8 cellular contexts compared by ENCODE assay signal in genomic region chr2:165469417-165469816, GRCh38. TPM values are rescaled to one million over a fixed set of nuclear protein-coding genes. Genes with fewer than 3 reads are reported as not detected.
DNase-seq lines count a peak whose midpoint lies in the region; ATAC-seq and TF ChIP-seq lines count a peak whose summit lies in the region.

Gene CSRNP3 (plus strand): TSS chr2:165469698. CDS start chr2:165595066, 125,368 bp downstream.

- H3K27me3 ChIP-seq in Peyer's patch (no peaks in the 10 kb centered on the region), esophagus muscularis mucosa (no peaks in the 10 kb centered on the region), aorta (ENCODE audit: control insufficient read depth in 1 of 2, insufficient read depth in 2 of 2, low read length in 1 of 2) (no peaks in the 10 kb centered on the region)

- TF ChIP-seq POLR2A in Peyer's patch (IDR thresholded peaks at IDR 0.05), result no peak
- no peak for TF ChIP-seq POLR2A in esophagus muscularis mucosa (IDR thresholded peaks at IDR 0.05; ENCODE audit: low read depth)

- peak; percentile 72 for DNase-seq in HFF-Myc (ENCODE audit: extremely low read depth, low read depth)
- peak in 2 of 3 donors; percentile 46 to 66 for DNase-seq in Peyer's patch
- DNase-seq in esophagus muscularis mucosa (ENCODE audit: extremely low spot score), result no peak
- DNase-seq in midbrain (lab: John Stamatoyannopoulos, UW), result peak; percentile 90
- no peak for DNase-seq in aorta
- no peak for DNase-seq in stimulated activated CD4-positive, alpha-beta T cell treated with anti-CD3 and anti-CD28 coated beads, Interleukin-4, amount 100 ng/mL, for 4 hours
- no peak for DNase-seq in OCI-M2 (lab: John Stamatoyannopoulos, UW; ENCODE audit: unreplicated experiment)

- H3K4me3 ChIP-seq in HFF-Myc (replicated peaks; ENCODE audit: low read depth, low read length) (peak within 1 kb of the TSS; percentile 48), Peyer's patch (peak within 1 kb of the TSS in 3 of 4 donors; percentile 11 to 44 (median 44)), esophagus muscularis mucosa (peak within 1 kb of the TSS; percentile 51 to 61 (median 58)), aorta (ENCODE audit: low read length in 2 of 2) (peak within 1 kb of the TSS; percentile 69 to 78)

- no peak within 1 kb of the TSS for H3K27ac ChIP-seq in Peyer's patch
- H3K27ac ChIP-seq in esophagus muscularis mucosa (replicated peaks in 1 of 4), result no peak within 1 kb of the TSS
- H3K27ac ChIP-seq in aorta (ENCODE audit: low read depth in 1 of 2, low read length in 2 of 2), result no peak within 1 kb of the TSS

- TF ChIP-seq EP300 in esophagus muscularis mucosa (IDR thresholded peaks at IDR 0.05), result no peak

- TF ChIP-seq CTCF in HFF-Myc (IDR thresholded peaks at IDR 0.05; ENCODE audit: low read depth, low read length, missing control alignments) (no peak), Peyer's patch (IDR thresholded peaks at IDR 0.05) (peak in 1 of 6 experiments; percentile 6), esophagus muscularis mucosa (IDR thresholded peaks at IDR 0.05) (peak in 1 of 3 experiments; percentile 7)

- H3K4me1 ChIP-seq in Peyer's patch (no peaks in the 10 kb centered on the region), esophagus muscularis mucosa (peaks cover 0 to 27% (median 18%) of the 10 kb centered on the region in 4 donors), aorta (ENCODE audit: control insufficient read depth in 1 of 2, insufficient read depth in 2 of 2, low read length in 2 of 2) (peaks cover 0 to 2% of the 10 kb centered on the region in 2 donors)

- intact Hi-C loops in esophagus muscularis mucosa (cut with DNase I) (no loop called here), aorta (cut with DNase I) (no loop called here)

- WGBS in esophagus muscularis mucosa, result 6% methylated on average over 8 of the region's 8 CpGs
- 4% methylated on average over 8 of the region's 8 CpGs for WGBS in aorta, 2 donors

- ATAC-seq in aorta (ENCODE audit: low FRiP score) (peak; percentile 92), HG03439 (IDR thresholded peaks at IDR 0.05; ENCODE audit: unreplicated experiment) (no peak)

- no peaks in the 10 kb centered on the region for H3K36me3 ChIP-seq in Peyer's patch
- no peaks in the 10 kb centered on the region for H3K36me3 ChIP-seq in esophagus muscularis mucosa
- H3K36me3 ChIP-seq in aorta (ENCODE audit: control insufficient read depth in 1 of 2, insufficient read depth in 2 of 2, low read length in 1 of 2), result no peaks in the 10 kb centered on the region

- H3K9me3 ChIP-seq in Peyer's patch (no peaks in the 10 kb centered on the region), esophagus muscularis mucosa (no peaks in the 10 kb centered on the region), aorta (ENCODE audit: control insufficient read depth, low read length) (no peaks in the 10 kb centered on the region)

RNA-seq across cellular contexts. Expression of gene CSRNP3, which starts in this region (rescaled TPM):
- 10 to 100 TPM in 1 of 4 donors, 1 to 10 TPM in 3; 1.6 to 10.5 (median 4.4) TPM for total RNA-seq in Peyer's patch
- total RNA-seq in esophagus muscularis mucosa, result 1 to 10 TPM; 1.8 to 4.4 (median 2.4) TPM
- total RNA-seq in aorta, result 1 to 10 TPM; 3.7 to 5.4 TPM
- polyA plus RNA-seq in aorta, result under 1 TPM; 0.20 to 0.38 TPM

Comparison
In these comparisons a context has a peak if more than half of its experiments do, and no peak if none do; other contexts are left out.
1. DNase-seq: peak in HFF-Myc (single experiment), Peyer's patch (2 of 3) and midbrain (single experiment); none in esophagus muscularis mucosa (single experiment), aorta (0 of 2), stimulated activated CD4-positive, alpha-beta T cell treated with anti-CD3 and anti-CD28 coated beads, Interleukin-4, amount 100 ng/mL, for 4 hours (0 of 2) and OCI-M2 (single experiment).
2. Peak in every context shown above with its lines, with median percentiles within 50 percentile points of each other: H3K4me3 ChIP-seq.